ENCODE assay signal across 14 cellular contexts in genomic region chr13:80359459-80360297, GRCh38. TPM values are rescaled to one million over a fixed set of nuclear protein-coding genes. Genes with fewer than 3 reads are reported as not detected.
A peak's percentile ranks its signal among the peaks of the same experiment; 100 is the strongest.
DNase-seq lines count a peak whose midpoint lies in the region; ATAC-seq, FAIRE-seq and TF ChIP-seq lines count a peak whose summit lies in the region.
"Had no signal": no experiment of that assay in that cellular context is flagged by ENCODE, and none has a peak within 500 bp of the region (broad histone marks: within the 10 kb centered on the region; RNA-seq: fewer than 3 reads in every experiment).

No MANE protein-coding gene starts in this region.

- H3K4me3 ChIP-seq in kidney (ENCODE audit: low read length in 2 of 2) (no peak overlapping the region), OCI-LY7 (ENCODE audit: low read depth, low read length, poor library complexity, severe bottlenecking) (no peak overlapping the region), brain microvascular endothelial cell (ENCODE audit: low read depth, low read length) (no peak overlapping the region)
- H3K4me3 ChIP-seq: SJSA1, spleen had no signal

- peaks cover 0 to 2% of the 10 kb centered on the region in 2 donors for H3K4me1 ChIP-seq in kidney (ENCODE audit: control insufficient read depth in 1 of 2, insufficient read depth in 1 of 2, low read depth in 1 of 2, low read length in 2 of 2)
- H3K4me1 ChIP-seq in OCI-LY7 (ENCODE audit: insufficient read depth, low read length, poor library complexity, severe bottlenecking): no peaks in the 10 kb centered on the region
- H3K4me1 ChIP-seq: SJSA1 had no signal

- in situ Hi-C loops in brain microvascular endothelial cell (cut with HindIII; ENCODE audit: low pct_ligation_motif_present, low sequenced_read_pairs): no loop called here

- no peak overlapping the region for H2AFZ ChIP-seq in OCI-LY7 (ENCODE audit: low read length)

- H3K36me3 ChIP-seq in kidney (ENCODE audit: control insufficient read depth in 1 of 2, insufficient read depth in 2 of 2, low read length in 2 of 2) (no peaks in the 10 kb centered on the region), OCI-LY7 (ENCODE audit: insufficient read depth, low read length) (no peaks in the 10 kb centered on the region), brain microvascular endothelial cell (replicated peaks) (no peaks in the 10 kb centered on the region)
- H3K36me3 ChIP-seq: SJSA1, spleen had no signal

- H3K27ac ChIP-seq in kidney (ENCODE audit: low read depth in 2 of 2, low read length in 2 of 2): no peak overlapping the region
- no peak overlapping the region for H3K27ac ChIP-seq in OCI-LY7 (ENCODE audit: low read depth, low read length, poor library complexity, severe bottlenecking)
- H3K27ac ChIP-seq in brain microvascular endothelial cell: no peak overlapping the region
- H3K27ac ChIP-seq: C4-2B, KMS-11, SJSA1 had no signal

- ATAC-seq in GM18517 (IDR thresholded peaks at IDR 0.05; ENCODE audit: unreplicated experiment): no peak

- H3K9ac ChIP-seq in kidney (ENCODE audit: low read length in 2 of 2): no peak overlapping the region
- H3K9ac ChIP-seq: KMS-11 had no signal

- intact Hi-C loops in kidney (cut with DNase I): no loop called here
- intact Hi-C loops in OCI-LY7 (cut with micrococcal nuclease; ENCODE audit: unreplicated experiment): loop anchor here (10.0 kb wide), 1 partner anchor 685 kb away; no protein-coding TSS in a partner anchor

- BruUV-seq in OCI-LY7 (replicated peaks; lab: Mats Ljungman, UMichigan): no TSS peak

- CTCF ChIA-PET in OCI-LY7 (lab: Charles Lee; ENCODE audit: unreplicated experiment): interaction anchor here (1.1 kb wide), 1 partner anchor 153 kb away, joined by 3 read pairs; no protein-coding TSS in a partner anchor

- no peaks in the 10 kb centered on the region for H3K9me2 ChIP-seq in OCI-LY7 (ENCODE audit: insufficient read depth, low read length)

- POLR2A ChIA-PET in OCI-LY7 (lab: Charles Lee): no interaction called here

- peak; percentile 71 for FAIRE-seq in kidney (lab: Jason Lieb, UNC)

- H4K20me1 ChIP-seq in OCI-LY7 (ENCODE audit: insufficient read depth, low read length): no peaks in the 10 kb centered on the region

- DNase-seq in DMS153 treated with DMSO at 0.1 percent for 48 hours (lab: John Stamatoyannopoulos, UW; ENCODE audit: unreplicated experiment): peak; percentile 50
- peak; percentile 82 for DNase-seq in NCI-H128 (lab: John Stamatoyannopoulos, UW; ENCODE audit: unreplicated experiment)
- DNase-seq in astrocyte of the hippocampus (ENCODE audit: low read depth, low spot score): peak; percentile 10
- DNase-seq in kidney: no peak
- no peak for DNase-seq in OCI-LY7 (ENCODE audit: low spot score)
- no peak for DNase-seq in brain microvascular endothelial cell
- no peak for DNase-seq in DMS114 treated with DMSO at 0.1 percent for 48 hours (lab: John Stamatoyannopoulos, UW; ENCODE audit: unreplicated experiment)
- DNase-seq: activated CD8-positive, alpha-beta memory T cell treated with anti-CD3 and anti-CD28 coated beads, Interleukin-2, amount 50 U/mL, for 48 hours; spleen; substantia nigra had no signal

- H3K27me3 ChIP-seq in brain microvascular endothelial cell (replicated peaks): no peaks in the 10 kb centered on the region
- H3K27me3 ChIP-seq: SJSA1, spleen had no signal

- H3K79me2 ChIP-seq in OCI-LY7 (ENCODE audit: insufficient read depth, low read depth, low read length): no peaks in the 10 kb centered on the region

- TF ChIP-seq CTCF in kidney (IDR thresholded peaks at IDR 0.05; ENCODE audit: borderline replicate concordance, extremely low read depth, insufficient read depth) (no peak), OCI-LY7 (conservative IDR thresholded peaks at IDR 0.05; ENCODE audit: low read length) (no peak), brain microvascular endothelial cell (IDR thresholded peaks at IDR 0.05; ENCODE audit: low read depth, low read length, missing control alignments) (no peak)

- no peak overlapping the region for H3K4me2 ChIP-seq in OCI-LY7 (ENCODE audit: low read length)
- H3K4me2 ChIP-seq: KMS-11 had no signal

- H3K9me3 ChIP-seq in kidney (ENCODE audit: control insufficient read depth in 1 of 2, low read length in 2 of 2) (no peaks in the 10 kb centered on the region), OCI-LY7 (ENCODE audit: low read length) (no peaks in the 10 kb centered on the region)
- H3K9me3 ChIP-seq: SJSA1, spleen had no signal

RNA-seq across cellular contexts. Expression of gene SPRY2, which starts 18.8 kb away (rescaled TPM):
- 26.2 TPM for total RNA-seq in kidney
- polyA plus RNA-seq in kidney (ENCODE audit: insufficient read depth, low read depth, low replicate concordance): 10.6 TPM
- not detected in 2 replicates for total RNA-seq in OCI-LY7 (2014; rRNA removed; shearing (Covaris generic))
- not detected in 2 replicates for total RNA-seq in OCI-LY7 (2022)

Comparison
In these comparisons a context has a peak if more than half of its experiments do, and no peak if none do; other contexts are left out.
1. DNase-seq: peak in DMS153 treated with DMSO at 0.1 percent for 48 hours (single experiment), NCI-H128 (single experiment) and astrocyte of the hippocampus (single experiment); none in kidney (single experiment), OCI-LY7 (single experiment), brain microvascular endothelial cell (single experiment) and DMS114 treated with DMSO at 0.1 percent for 48 hours (single experiment).
2. RNA of gene SPRY2, which starts 18.8 kb away (total RNA-seq): 26.2 TPM in kidney (single experiment); not detected in OCI-LY7; every median in the first group is over 10 times any median in the second.